In the genomic region with DNA sequence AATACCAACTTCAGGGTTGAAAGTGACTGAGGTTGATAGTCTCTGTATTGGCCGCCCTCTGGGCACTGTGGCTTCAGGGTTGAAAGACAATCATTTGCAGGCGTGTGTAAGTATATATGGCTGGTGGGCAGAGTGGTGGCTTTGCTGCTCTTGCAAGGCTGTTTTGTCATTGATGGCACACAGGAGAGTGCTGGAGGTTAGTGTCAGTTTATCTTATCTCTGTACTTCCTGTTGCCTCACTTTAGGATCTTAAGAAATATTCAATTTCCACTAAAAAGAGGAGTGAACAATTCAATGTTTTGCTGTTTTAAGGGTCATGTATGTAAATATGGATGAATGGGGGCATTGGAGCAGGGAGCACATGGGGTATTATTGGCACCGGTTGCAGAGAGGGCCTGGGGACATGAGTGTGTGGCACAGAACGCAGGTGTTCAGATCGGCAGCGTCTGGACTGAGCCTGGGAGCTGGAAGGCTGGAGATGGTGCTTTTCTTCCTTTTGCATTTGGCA, we compare ENCODE assay signal across 1 cellular context.
TF ChIP-seq lines count a peak whose summit lies in the region.

No MANE protein-coding gene starts in this region.

TF ChIP-seq in HepG2, 621 proteins besides CTCF, POLR2A, EP300 and RAD21:
- TF ChIP-seq TSC22D2 (CRISPR knock-in tag; IDR thresholded peaks at IDR 0.05; ENCODE audit: borderline replicate concordance) = no peak
- no peak for TF ChIP-seq TBX3 (IDR thresholded peaks at IDR 0.05; ENCODE audit: borderline replicate concordance)
- TF ChIP-seq HMG20A (CRISPR knock-in tag; IDR thresholded peaks at IDR 0.05; ENCODE audit: borderline replicate concordance) = no peak
- TF ChIP-seq, protein P1, sequence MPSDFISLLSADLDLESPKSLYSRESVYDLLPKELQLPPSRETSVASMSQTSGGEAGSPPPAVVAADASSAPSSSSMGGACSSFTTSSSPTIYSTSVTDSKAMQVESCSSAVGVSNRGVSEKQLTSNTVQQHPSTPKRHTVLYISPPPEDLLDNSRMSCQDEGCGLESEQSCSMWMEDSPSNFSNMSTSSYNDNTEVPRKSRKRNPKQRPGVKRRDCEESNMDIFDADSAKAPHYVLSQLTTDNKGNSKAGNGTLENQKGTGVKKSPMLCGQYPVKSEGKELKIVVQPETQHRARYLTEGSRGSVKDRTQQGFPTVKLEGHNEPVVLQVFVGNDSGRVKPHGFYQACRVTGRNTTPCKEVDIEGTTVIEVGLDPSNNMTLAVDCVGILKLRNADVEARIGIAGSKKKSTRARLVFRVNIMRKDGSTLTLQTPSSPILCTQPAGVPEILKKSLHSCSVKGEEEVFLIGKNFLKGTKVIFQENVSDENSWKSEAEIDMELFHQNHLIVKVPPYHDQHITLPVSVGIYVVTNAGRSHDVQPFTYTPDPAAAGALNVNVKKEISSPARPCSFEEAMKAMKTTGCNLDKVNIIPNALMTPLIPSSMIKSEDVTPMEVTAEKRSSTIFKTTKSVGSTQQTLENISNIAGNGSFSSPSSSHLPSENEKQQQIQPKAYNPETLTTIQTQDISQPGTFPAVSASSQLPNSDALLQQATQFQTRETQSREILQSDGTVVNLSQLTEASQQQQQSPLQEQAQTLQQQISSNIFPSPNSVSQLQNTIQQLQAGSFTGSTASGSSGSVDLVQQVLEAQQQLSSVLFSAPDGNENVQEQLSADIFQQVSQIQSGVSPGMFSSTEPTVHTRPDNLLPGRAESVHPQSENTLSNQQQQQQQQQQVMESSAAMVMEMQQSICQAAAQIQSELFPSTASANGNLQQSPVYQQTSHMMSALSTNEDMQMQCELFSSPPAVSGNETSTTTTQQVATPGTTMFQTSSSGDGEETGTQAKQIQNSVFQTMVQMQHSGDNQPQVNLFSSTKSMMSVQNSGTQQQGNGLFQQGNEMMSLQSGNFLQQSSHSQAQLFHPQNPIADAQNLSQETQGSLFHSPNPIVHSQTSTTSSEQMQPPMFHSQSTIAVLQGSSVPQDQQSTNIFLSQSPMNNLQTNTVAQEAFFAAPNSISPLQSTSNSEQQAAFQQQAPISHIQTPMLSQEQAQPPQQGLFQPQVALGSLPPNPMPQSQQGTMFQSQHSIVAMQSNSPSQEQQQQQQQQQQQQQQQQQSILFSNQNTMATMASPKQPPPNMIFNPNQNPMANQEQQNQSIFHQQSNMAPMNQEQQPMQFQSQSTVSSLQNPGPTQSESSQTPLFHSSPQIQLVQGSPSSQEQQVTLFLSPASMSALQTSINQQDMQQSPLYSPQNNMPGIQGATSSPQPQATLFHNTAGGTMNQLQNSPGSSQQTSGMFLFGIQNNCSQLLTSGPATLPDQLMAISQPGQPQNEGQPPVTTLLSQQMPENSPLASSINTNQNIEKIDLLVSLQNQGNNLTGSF (CRISPR knock-in tag; IDR thresholded peaks at IDR 0.05) = no peak
- no peak for TF ChIP-seq GLI4 (CRISPR knock-in tag; IDR thresholded peaks at IDR 0.05; ENCODE audit: borderline replicate concordance)
- no peak for TF ChIP-seq HIVEP1 (CRISPR knock-in tag; IDR thresholded peaks at IDR 0.05)
- TF ChIP-seq STAG1 (CRISPR knock-in tag; IDR thresholded peaks at IDR 0.05) = no peak
- TF ChIP-seq ZNF136 (CRISPR knock-in tag; IDR thresholded peaks at IDR 0.05; ENCODE audit: low read depth) = no peak
- TF ChIP-seq FOXA3 (CRISPR knock-in tag; IDR thresholded peaks at IDR 0.05) = no peak
